ENCODE assay signal across 8 cellular contexts in genomic region chr5:134510970-134511795, GRCh38. TPM values are rescaled to one million over a fixed set of nuclear protein-coding genes. Genes with fewer than 3 reads are reported as not detected.
A peak's percentile ranks its signal among the peaks of the same experiment; 100 is the strongest.
DNase-seq lines count a peak whose midpoint lies in the region; ATAC-seq, FAIRE-seq and TF ChIP-seq lines count a peak whose summit lies in the region.

No MANE protein-coding gene starts in this region.

- H2AFZ ChIP-seq in SK-N-SH (ENCODE audit: low read depth) (peak overlapping the region; percentile 26; the same call in 1 of the 2 replicates), H1 (ENCODE audit: low read length) (no peak overlapping the region), OCI-LY7 (ENCODE audit: low read length) (no peak overlapping the region)

- peak; percentile 44 to 69 for TF ChIP-seq POLR2A in H1 (IDR thresholded peaks at IDR 0.05; ENCODE audit: control extremely low read depth in 1 of 2, low read depth in 2 of 2, low read length in 2 of 2)

- H4K8ac ChIP-seq in H1 (ENCODE audit: extremely low read depth, insufficient read depth, low read length): peak overlapping the region; percentile 87; the same call in 1 of the 2 replicates

- H3K79me1 ChIP-seq in H1 (ENCODE audit: low read depth, low read length): no peaks in the 10 kb centered on the region; the same call in 1 of the 2 replicates

- peak; percentile 59 for ATAC-seq in CD8-positive, alpha-beta T cell
- ATAC-seq in psoas muscle: peak in 2 of 4 donors; percentile 1 to 5

- no peaks in the 10 kb centered on the region for H3K4me1 ChIP-seq in CD8-positive, alpha-beta T cell (ENCODE audit: insufficient read depth, low read length)
- H3K4me1 ChIP-seq in SK-N-SH (ENCODE audit: control insufficient read depth in 1 of 2, insufficient read depth in 2 of 2, low read depth in 1 of 2, low read length in 1 of 2): peaks cover 25 to 32% of the 10 kb centered on the region in 2 experiments; a peak in 3 of 4 replicates
- H3K4me1 ChIP-seq in H1 (replicated peaks in 1 of 4; ENCODE audit: control insufficient read depth in 3 of 4, insufficient read depth in 4 of 4, low read length in 3 of 4): peaks cover 16 to 31% (median 27%) of the 10 kb centered on the region in 4 experiments
- H3K4me1 ChIP-seq in psoas muscle: peaks cover 50% of the 10 kb centered on the region
- no peaks in the 10 kb centered on the region for H3K4me1 ChIP-seq in OCI-LY7 (ENCODE audit: insufficient read depth, low read length, poor library complexity, severe bottlenecking)

- POLR2A ChIA-PET in CD8-positive, alpha-beta T cell (lab: Charles Lee): interaction anchor here (0.7 to 1.0 kb wide), 4 partner anchors 8 to 86 kb away, joined by 3 to 4 read pairs (median 3); no protein-coding TSS in a partner anchor
- POLR2A ChIA-PET in SK-N-SH (lab: Yijun Ruan, JAX): interaction anchor here (0.6 to 1.0 kb wide), 2 partner anchors 13 to 176 kb away, joined by 3 read pairs; no protein-coding TSS in a partner anchor
- POLR2A ChIA-PET in H1 (lab: Charles Lee; ENCODE audit: partially characterized antibody): interaction anchor here (0.6 to 6.4 kb wide), 47 partner anchors 9 to 285 kb away, joined by 3 to 131 read pairs (median 4); partner anchors contain the start of genes CDKL3, CDKN2AIPNL, JADE2 and PPP2CA
- POLR2A ChIA-PET in OCI-LY7 (lab: Charles Lee): interaction anchor here (0.6 to 1.8 kb wide), 5 partner anchors 9 to 161 kb away, joined by 3 to 7 read pairs (median 3); no protein-coding TSS in a partner anchor

- H3K36me3 Mint-ChIP-seq in CD8-positive, alpha-beta T cell: no peaks in the 10 kb centered on the region

- H3K4me3 ChIP-seq in CD8-positive, alpha-beta T cell (ENCODE audit: low read depth, low read length): no peak overlapping the region
- H3K4me3 ChIP-seq in SK-N-SH (ENCODE audit: low read depth in 2 of 2, low read length in 1 of 2) (no peak overlapping the region), H1 (ENCODE audit: extremely low read depth in 1 of 4, insufficient read depth in 2 of 4, low read depth in 3 of 4, low read length in 4 of 4) (peak overlapping the region in 1 of 4 experiments; percentile 16; a peak in 2 of 8 replicates), psoas muscle (no peak overlapping the region), OCI-LY7 (ENCODE audit: low read depth, low read length, poor library complexity, severe bottlenecking) (no peak overlapping the region)

- TF ChIP-seq EP300 in SK-N-SH (IDR thresholded peaks at IDR 0.05; ENCODE audit: borderline replicate concordance in 1 of 2, low read depth in 1 of 2, low read length in 1 of 2) (no peak), H1 (IDR thresholded peaks at IDR 0.05; ENCODE audit: borderline replicate concordance in 1 of 2, low read depth in 2 of 2, low read length in 2 of 2) (no peak)

- H3K4me2 ChIP-seq in SK-N-SH (peak overlapping the region; percentile 8; the same call in 1 of the 2 replicates), H1 (ENCODE audit: insufficient read depth in 1 of 2, low read depth in 2 of 2, low read length in 2 of 2) (peak overlapping the region; percentile 52 to 72), OCI-LY7 (ENCODE audit: low read length) (no peak overlapping the region)

- H3K9ac ChIP-seq in SK-N-SH (no peak overlapping the region), H1 (replicated peaks in 1 of 4; ENCODE audit: extremely low read depth in 1 of 4, low read depth in 3 of 4, low read length in 3 of 4) (peak overlapping the region in 3 of 4 experiments; percentile 52 to 58 (median 52); a peak in 5 of 7 replicates)

- H2AK5ac ChIP-seq in H1 (ENCODE audit: low read depth, low read length): peak overlapping the region; percentile 100

- H4K5ac ChIP-seq in H1 (ENCODE audit: insufficient read length, low read depth, low read length): peak overlapping the region; percentile 87

- no peak for FAIRE-seq in H1 (lab: Jason Lieb, UNC)

- no peaks in the 10 kb centered on the region for H3K27me3 ChIP-seq in CD8-positive, alpha-beta T cell (ENCODE audit: insufficient read depth, low read length)
- H3K27me3 ChIP-seq in SK-N-SH (ENCODE audit: insufficient read depth): no peaks in the 10 kb centered on the region
- no peaks in the 10 kb centered on the region for H3K27me3 ChIP-seq in H1 (replicated peaks in 1 of 4; ENCODE audit: control insufficient read depth in 3 of 4, extremely low read depth in 1 of 4, insufficient read depth in 3 of 4, low read length in 3 of 4)
- H3K27me3 ChIP-seq in psoas muscle (ENCODE audit: insufficient read depth in 3 of 3, low read length in 2 of 3): no peaks in the 10 kb centered on the region

- no peak overlapping the region for H3K23ac ChIP-seq in H1 (ENCODE audit: insufficient read length)

- no peak overlapping the region for H3K14ac ChIP-seq in H1 (ENCODE audit: insufficient read length)

- H3K4me3 Mint-ChIP-seq in CD8-positive, alpha-beta T cell: no peak overlapping the region

- H2BK5ac ChIP-seq in H1 (ENCODE audit: low read depth, low read length): peak overlapping the region; percentile 94

- no peaks in the 10 kb centered on the region for H3K27me3 Mint-ChIP-seq in CD8-positive, alpha-beta T cell (ENCODE audit: low read depth)

- H4K20me1 ChIP-seq in SK-N-SH (ENCODE audit: insufficient read depth) (no peaks in the 10 kb centered on the region), H1 (replicated peaks in 1 of 2; ENCODE audit: control insufficient read depth in 1 of 2, insufficient read depth in 2 of 2, low read length in 2 of 2) (no peaks in the 10 kb centered on the region), OCI-LY7 (ENCODE audit: insufficient read depth, low read length) (no peaks in the 10 kb centered on the region)

- H3K9me3 Mint-ChIP-seq in CD8-positive, alpha-beta T cell: no peaks in the 10 kb centered on the region

- BruUV-seq in OCI-LY7 (replicated peaks; lab: Mats Ljungman, UMichigan): no TSS peak

- TF ChIP-seq CTCF in CD8-positive, alpha-beta T cell (IDR thresholded peaks at IDR 0.05): no peak
- no peak for TF ChIP-seq CTCF in SK-N-SH (IDR thresholded peaks at IDR 0.05)
- no peak for TF ChIP-seq CTCF in H1 (IDR thresholded peaks at IDR 0.05; ENCODE audit: control extremely low read depth in 1 of 3, insufficient read depth in 1 of 3, low read depth in 1 of 3, low read length in 3 of 3)
- no peak for TF ChIP-seq CTCF in psoas muscle (IDR thresholded peaks at IDR 0.05)
- TF ChIP-seq CTCF in OCI-LY7 (conservative IDR thresholded peaks at IDR 0.05; ENCODE audit: low read length): no peak

- TF ChIP-seq RAD21 in SK-N-SH (IDR thresholded peaks at IDR 0.05; ENCODE audit: low read length) (no peak), H1 (IDR thresholded peaks at IDR 0.05 in 1 of 2, conservative IDR thresholded peaks at IDR 0.05 in 1 of 2; ENCODE audit: low read depth in 2 of 2, low read length in 2 of 2) (no peak)

- H3K56ac ChIP-seq in H1 (replicated peaks; ENCODE audit: insufficient read length, low read depth, low read length): no peak overlapping the region

- H4K91ac ChIP-seq in H1 (replicated peaks; ENCODE audit: insufficient read length, low read length): peak overlapping the region; percentile 37

- CTCF ChIA-PET in CD8-positive, alpha-beta T cell (lab: Charles Lee): interaction anchor here (1.0 to 1.4 kb wide), 3 partner anchors 12 to 92 kb away, joined by 3 to 5 read pairs (median 3); no protein-coding TSS in a partner anchor
- CTCF ChIA-PET in SK-N-SH (lab: Yijun Ruan, JAX) (interaction anchor here (0.6 to 2.2 kb wide), 12 partner anchors 10 to 100 kb away, joined by 3 to 12 read pairs (median 4); partner anchors contain the start of gene CDKN2AIPNL), H1 (lab: Charles Lee; ENCODE audit: partially characterized antibody) (interaction anchor here (0.6 to 5.7 kb wide), 32 partner anchors 9 to 675 kb away, joined by 3 to 63 read pairs (median 4); partner anchors contain the start of genes CDKN2AIPNL and UBE2B), OCI-LY7 (lab: Charles Lee; ENCODE audit: unreplicated experiment) (no interaction called here)

- H2BK15ac ChIP-seq in H1 (ENCODE audit: low read length): peak overlapping the region; percentile 83; the same call in 1 of the 2 replicates

- peaks cover 16% of the 10 kb centered on the region for H3F3A ChIP-seq in SK-N-SH (replicated peaks; ENCODE audit: insufficient read depth)

- H3K4me1 Mint-ChIP-seq in CD8-positive, alpha-beta T cell (ENCODE audit: low read depth): peaks cover 5% of the 10 kb centered on the region

- H3K4ac ChIP-seq in H1 (replicated peaks; ENCODE audit: insufficient read length, low read depth, low read length): peak overlapping the region; percentile 79

- H2BK120ac ChIP-seq in H1 (replicated peaks; ENCODE audit: low read depth, low read length): peak overlapping the region; percentile 92

- H3K18ac ChIP-seq in H1 (ENCODE audit: extremely low read depth, low read length): peak overlapping the region; percentile 100

- H3K36me3 ChIP-seq in CD8-positive, alpha-beta T cell (ENCODE audit: insufficient read depth, low read length): no peaks in the 10 kb centered on the region
- no peaks in the 10 kb centered on the region for H3K36me3 ChIP-seq in SK-N-SH (replicated peaks in 1 of 2; ENCODE audit: control insufficient read depth in 1 of 2, insufficient read depth in 2 of 2, low read length in 1 of 2)
- H3K36me3 ChIP-seq in H1 (ENCODE audit: control insufficient read depth in 2 of 4, insufficient read depth in 4 of 4, low read length in 3 of 4): no peaks in the 10 kb centered on the region
- no peaks in the 10 kb centered on the region for H3K36me3 ChIP-seq in psoas muscle (ENCODE audit: insufficient read depth in 1 of 2, low read depth in 1 of 2)
- no peaks in the 10 kb centered on the region for H3K36me3 ChIP-seq in OCI-LY7 (ENCODE audit: insufficient read depth, low read length)

- no peak overlapping the region for H3K27ac Mint-ChIP-seq in CD8-positive, alpha-beta T cell

- no peaks in the 10 kb centered on the region; the same call in 1 of the 2 replicates for H3K23me2 ChIP-seq in H1 (ENCODE audit: low read depth, low read length)

- H3K79me2 ChIP-seq in SK-N-SH (ENCODE audit: insufficient read depth) (no peaks in the 10 kb centered on the region), H1 (ENCODE audit: control insufficient read depth in 1 of 2, insufficient read depth in 2 of 2, low read length in 2 of 2) (no peaks in the 10 kb centered on the region), OCI-LY7 (ENCODE audit: insufficient read depth, low read depth, low read length) (no peaks in the 10 kb centered on the region)

- intact Hi-C loops in CD8-positive, alpha-beta T cell (cut with DNase I, micrococcal nuclease): no loop called here
- intact Hi-C loops in psoas muscle (cut with DNase I) (loop anchor here in 1 of 2 donors (5.0 kb wide), 1 partner anchor 74 kb away; no protein-coding TSS in a partner anchor), OCI-LY7 (cut with micrococcal nuclease; ENCODE audit: unreplicated experiment) (no loop called here)

- WGBS in SK-N-SH (ENCODE audit: low lambda C conversion rate): 54% methylated on average over 7 of the region's 9 CpGs
- 69% methylated on average over 9 of the region's 9 CpGs; no CpG with 5 or more reads in 1 of the 2 experiments for WGBS in H1 (ENCODE audit: extremely low coverage in 1 of 2, insufficient coverage in 1 of 2, insufficient read length in 1 of 2, insufficient replicate concordance in 2 of 2, low coverage in 1 of 2, low lambda C conversion rate in 2 of 2, missing lambda C conversion rate in 1 of 2), 2 experiments
- 37 to 65% (median 44%) methylated on average over 9 of the region's 9 CpGs for WGBS in psoas muscle, 3 donors

- DNase-seq in CD8-positive, alpha-beta T cell: peak in 1 of 7 experiments; percentile 25
- DNase-seq in SK-N-SH: no peak
- DNase-seq in H1 (ENCODE audit: low read depth in 1 of 2, low spot score in 2 of 2): peak; percentile 58 to 78
- DNase-seq in psoas muscle: no peak
- no peak for DNase-seq in NOMO-1 treated with DMSO at 0.1 percent for 48 hours (lab: John Stamatoyannopoulos, UW; ENCODE audit: unreplicated experiment)
- DNase-seq in medulla oblongata (ENCODE audit: extremely low spot score): no peak
- no peak for DNase-seq in OCI-LY7 (ENCODE audit: low spot score)
- no peak for DNase-seq in epidermal melanocyte (ENCODE audit: insufficient read length, low spot score)

- no peaks in the 10 kb centered on the region for H3K9me3 ChIP-seq in CD8-positive, alpha-beta T cell (ENCODE audit: low read length)
- H3K9me3 ChIP-seq in SK-N-SH: no peaks in the 10 kb centered on the region
- H3K9me3 ChIP-seq in H1 (ENCODE audit: insufficient read depth in 2 of 2, low read depth in 1 of 2, low read length in 1 of 2): no peaks in the 10 kb centered on the region
- no peaks in the 10 kb centered on the region for H3K9me3 ChIP-seq in psoas muscle
- H3K9me3 ChIP-seq in OCI-LY7 (ENCODE audit: low read length): no peaks in the 10 kb centered on the region

- H2BK12ac ChIP-seq in H1 (ENCODE audit: low read depth, low read length): peak overlapping the region; percentile 100

- no peak overlapping the region for H3K27ac ChIP-seq in CD8-positive, alpha-beta T cell (ENCODE audit: low read depth, low read length)
- H3K27ac ChIP-seq in SK-N-SH (ENCODE audit: low read depth in 2 of 2, low read length in 1 of 2) (peak overlapping the region; percentile 29 to 36; a peak in 3 of 4 replicates), H1 (ENCODE audit: low read depth, low read length) (peak overlapping the region; percentile 77), psoas muscle (peak overlapping the region; percentile 76), OCI-LY7 (ENCODE audit: low read depth, low read length, poor library complexity, severe bottlenecking) (no peak overlapping the region)

- H2BK20ac ChIP-seq in H1 (ENCODE audit: low read length): peak overlapping the region; percentile 99

- H3K9me2 ChIP-seq in SK-N-SH (no peaks in the 10 kb centered on the region), OCI-LY7 (ENCODE audit: insufficient read depth, low read length) (no peaks in the 10 kb centered on the region)

RNA-seq across cellular contexts. Expression of gene JADE2, which starts 14.3 kb away (rescaled TPM):
- 100 to 1,000 TPM; 126 to 133 TPM for total RNA-seq in CD8-positive, alpha-beta T cell
- 25.7 and 26.5 TPM in 2 replicates for polyA plus RNA-seq in SK-N-SH (2012; rRNA removed)
- polyA plus RNA-seq in SK-N-SH (2012; cell fraction: cytosol; rRNA removed): 10.2 and 17.2 TPM in 2 replicates
- 27.7 and 28.0 TPM in 2 replicates for polyA plus RNA-seq in SK-N-SH (2012; cell fraction: nucleus; rRNA removed)
- 55.8 and 59.4 TPM in 2 replicates for total RNA-seq in H1 (2021; fragmentation: NEBNext Ultra II Directional; extraction: Animal tissue kit (Norgen Biotek cat#: 25700))
- 19.2 and 21.9 TPM in 2 replicates for polyA plus RNA-seq in H1 (2011; rRNA removed)
- polyA plus RNA-seq in H1 (2011; cell fraction: cytosol; rRNA removed): 19.5 TPM
- 28.6 TPM for polyA plus RNA-seq in H1 (2011; cell fraction: nucleus; rRNA removed)
- 15.9 to 23.0 TPM (median 22.1 TPM) in 4 replicates for polyA plus RNA-seq in H1 (2012, experiment 1 of 2)
- polyA plus RNA-seq in H1 (2012, experiment 2 of 2): 19.7 TPM
- polyA plus RNA-seq in H1 (2013, experiment 1 of 2): 14.6 TPM
- polyA plus RNA-seq in H1 (2013, experiment 2 of 2): 14.5 TPM
- polyA minus RNA-seq in H1 (2011; rRNA and poly(A)+ RNA removed): 42.6 and 49.2 TPM in 2 replicates
- 24.7 TPM for polyA minus RNA-seq in H1 (2011; cell fraction: cytosol; rRNA and poly(A)+ RNA removed)
- 26.6 TPM for polyA minus RNA-seq in H1 (2011; cell fraction: nucleus; rRNA and poly(A)+ RNA removed)
- total RNA-seq in psoas muscle: 10 to 100 TPM in 3 of 4 donors, 1 to 10 TPM in 1; 10.0 to 15.1 (median 14.4) TPM
- 10 to 100 TPM in 1 of 3 donors, 1 to 10 TPM in 2; 5.0 to 10.1 (median 6.0) TPM for polyA plus RNA-seq in psoas muscle
- 32.3 and 37.6 TPM in 2 replicates for total RNA-seq in OCI-LY7 (2014; rRNA removed; shearing (Covaris generic))
- 67.0 and 70.5 TPM in 2 replicates for total RNA-seq in OCI-LY7 (2022)

Comparison
In these comparisons a context has a peak if more than half of its experiments do, and no peak if none do; other contexts are left out.
1. DNase-seq: peak in H1 (2 of 2); none in SK-N-SH (single experiment), psoas muscle (0 of 2), NOMO-1 treated with DMSO at 0.1 percent for 48 hours (single experiment), medulla oblongata (single experiment), OCI-LY7 (single experiment) and epidermal melanocyte (single experiment).
2. H3K27ac ChIP-seq: peak in SK-N-SH (2 of 2), H1 (single experiment) and psoas muscle (single experiment); none in CD8-positive, alpha-beta T cell (single experiment) and OCI-LY7 (single experiment).